In the genomic region with DNA sequence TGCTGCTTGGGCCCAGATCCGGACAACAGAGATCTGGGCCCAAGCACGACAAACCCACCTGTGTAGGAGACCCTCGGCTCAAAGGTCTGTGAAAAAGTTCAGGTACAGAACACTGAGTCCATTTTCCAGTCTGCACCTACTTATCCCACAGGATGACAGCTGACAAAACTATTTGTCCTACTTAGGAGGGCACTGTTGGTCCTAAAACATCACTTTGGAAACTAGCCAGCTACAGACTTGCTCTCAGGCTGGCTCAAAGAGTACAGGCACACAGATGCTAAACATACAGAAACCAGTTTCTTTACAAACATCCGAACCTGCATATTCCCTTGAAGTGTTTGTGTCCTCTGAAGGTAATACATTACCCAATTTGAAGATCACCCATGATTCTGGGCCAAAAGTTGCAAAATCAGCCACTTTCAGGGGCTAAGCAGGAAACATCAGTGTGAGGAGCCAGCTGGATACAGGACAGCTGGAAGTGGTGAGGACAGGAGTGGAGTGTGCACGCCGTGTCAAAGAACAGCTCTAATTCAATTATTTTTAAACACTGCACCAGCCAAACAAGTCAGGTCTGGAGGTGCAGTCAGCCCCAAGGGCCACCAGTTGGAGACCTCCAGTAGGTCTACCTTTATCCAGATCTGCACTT, we compare ENCODE assay signal across 17 cellular contexts.
A peak's percentile ranks its signal among the peaks of the same experiment; 100 is the strongest.
DNase-seq lines count a peak whose midpoint lies in the region; ATAC-seq, FAIRE-seq and TF ChIP-seq lines count a peak whose summit lies in the region.
"Had no signal": no experiment of that assay in that cellular context is flagged by ENCODE, and none has a peak within 500 bp of the region (broad histone marks: within the 10 kb centered on the region; RNA-seq: fewer than 3 reads in every experiment).

No MANE protein-coding gene starts in this region.

- H3K9ac ChIP-seq in liver (ENCODE audit: low read depth in 1 of 2, low read length in 2 of 2) (no peak overlapping the region), HepG2 (ENCODE audit: insufficient read depth, low read depth, low read length) (no peak overlapping the region)

- H3K27me3 ChIP-seq in liver (ENCODE audit: control insufficient read depth in 4 of 4, insufficient read depth in 4 of 4, low read length in 3 of 4) (no peaks in the 10 kb centered on the region), HepG2 (ENCODE audit: control insufficient read depth in 1 of 2, insufficient read depth in 2 of 2, low read length in 2 of 2) (no peaks in the 10 kb centered on the region), heart left ventricle (no peaks in the 10 kb centered on the region)
- H3K27me3 ChIP-seq: cardiac muscle cell, SJSA1 had no signal

- TF ChIP-seq EP300 in HepG2 (IDR thresholded peaks at IDR 0.05; ENCODE audit: low read depth in 2 of 2, low read length in 2 of 2) (no peak), HepG2 (CRISPR knock-in tag; IDR thresholded peaks at IDR 0.05; ENCODE audit: borderline replicate concordance) (no peak)

- in situ Hi-C loops in HepG2 (cut with HindIII; ENCODE audit: extremely low pct_ligation_motif_present, low pct_unique_long_range_greater_than_20kb): loop anchor here (10.0 kb wide), 1 partner anchor 171 kb away; no protein-coding TSS in a partner anchor

- H3K79me2 ChIP-seq in HepG2 (ENCODE audit: insufficient read depth, low read length): no peaks in the 10 kb centered on the region

- no peaks in the 10 kb centered on the region for H4K20me1 ChIP-seq in HepG2 (ENCODE audit: insufficient read depth, low read length)

- H3K4me2 ChIP-seq in HepG2 (ENCODE audit: low read depth, low read length): no peak overlapping the region

- BruUV-seq in HepG2 (replicated peaks; lab: Mats Ljungman, UMichigan): no TSS peak

- ATAC-seq in HepG2: no peak
- ATAC-seq in heart left ventricle: peak; percentile 88 to 97 (median 92)
- ATAC-seq in HG03175 (IDR thresholded peaks at IDR 0.05; ENCODE audit: unreplicated experiment): no peak

- peak; percentile 37 to 42 for TF ChIP-seq RAD21 in liver (IDR thresholded peaks at IDR 0.05)
- TF ChIP-seq RAD21 in HepG2 (CRISPR knock-in tag; IDR thresholded peaks at IDR 0.05): no peak

- WGBS in liver: 55% methylated on average over 6 of the region's 6 CpGs
- 52% methylated on average over 4 of the region's 6 CpGs for WGBS in HepG2 (ENCODE audit: low lambda C conversion rate)
- 43 to 45% (median 44%) methylated on average over 6 of the region's 6 CpGs for WGBS in heart left ventricle, 4 donors

- DNase-seq in HepG2 (ENCODE audit: low spot score) (no peak), heart left ventricle (peak in 4 of 5 donors; percentile 43 to 84 (median 48)), pons (ENCODE audit: low spot score) (peak; percentile 18), NCI-H69 (lab: John Stamatoyannopoulos, UW) (no peak), glomerular visceral epithelial cell (ENCODE audit: extremely low spot score) (no peak)
- DNase-seq in effector CD4-positive, alpha-beta T cell: no peak
- DNase-seq: activated CD8-positive, alpha-beta memory T cell treated with anti-CD3 and anti-CD28 coated beads for 24 hours; activated effector memory CD4-positive, alpha-beta T cell treated with anti-CD3 and anti-CD28 coated beads, Interleukin-2, amount 50 U/mL, for 16 hours; CD4-positive, alpha-beta memory T cell; NCI-H1048; NCI-H2171; stimulated activated CD4-positive, alpha-beta T cell treated with anti-CD3 and anti-CD28 coated beads, Interleukin-4, amount 100 ng/mL, for 1 hour had no signal

- peaks cover 6 to 22% (median 19%) of the 10 kb centered on the region in 4 donors for H3K4me1 ChIP-seq in liver (ENCODE audit: control insufficient read depth in 4 of 4, insufficient read depth in 4 of 4, low read length in 3 of 4)
- H3K4me1 ChIP-seq in HepG2 (ENCODE audit: insufficient read depth, low read length): no peaks in the 10 kb centered on the region
- H3K4me1 ChIP-seq in heart left ventricle: peaks cover 0 to 33% (median 22%) of the 10 kb centered on the region in 12 donors

- no peak overlapping the region for H2AFZ ChIP-seq in HepG2 (ENCODE audit: low read length)

- H3K27ac ChIP-seq in liver (ENCODE audit: low read depth in 1 of 2, low read length in 2 of 2) (peak overlapping the region; percentile 34 to 54), HepG2 (ENCODE audit: extremely low read length, insufficient read depth, low read length) (no peak overlapping the region), heart left ventricle (peak overlapping the region; percentile 21 to 88 (median 70))
- H3K27ac ChIP-seq: 22Rv1, cardiac muscle cell had no signal

- no peak for FAIRE-seq in HepG2 (lab: Jason Lieb, UNC)

- no peak for TF ChIP-seq POLR2A in HepG2 (IDR thresholded peaks at IDR 0.05; ENCODE audit: insufficient read depth in 1 of 2, low read depth in 2 of 2, low read length in 2 of 2)
- no peak for TF ChIP-seq POLR2A in heart left ventricle (IDR thresholded peaks at IDR 0.05)

- CTCF ChIA-PET in HepG2 (lab: Yijun Ruan, JAX; ENCODE audit: low intra/inter-chr PET ratio, low total read pairs): no interaction called here

- TF ChIP-seq CTCF in liver (IDR thresholded peaks at IDR 0.05; ENCODE audit: low read depth, low read length, missing input control): no peak
- TF ChIP-seq CTCF in HepG2 (CRISPR knock-in tag; IDR thresholded peaks at IDR 0.05): no peak
- no peak for TF ChIP-seq CTCF in heart left ventricle (IDR thresholded peaks at IDR 0.05)

- intact Hi-C loops in HepG2 (cut with micrococcal nuclease; ENCODE audit: unreplicated experiment): no loop called here
- intact Hi-C loops in heart left ventricle (cut with DNase I): no loop called here

- POLR2A ChIA-PET in HepG2 (lab: Yijun Ruan, JAX): no interaction called here

- H3K36me3 ChIP-seq in liver (ENCODE audit: control insufficient read depth in 4 of 4, insufficient read depth in 3 of 4, low read depth in 1 of 4, low read length in 3 of 4) (no peaks in the 10 kb centered on the region), HepG2 (replicated peaks in 1 of 2; ENCODE audit: control insufficient read depth in 1 of 2, insufficient read depth in 2 of 2, low read length in 2 of 2) (no peaks in the 10 kb centered on the region), heart left ventricle (peaks cover 0 to 49% (median 1%) of the 10 kb centered on the region in 9 donors)
- H3K36me3 ChIP-seq: cardiac muscle cell had no signal

- H3K9me3 ChIP-seq in liver (ENCODE audit: control insufficient read depth in 4 of 4, low read length in 3 of 4) (peaks cover 0 to 2% (median 0%) of the 10 kb centered on the region in 4 donors), HepG2 (ENCODE audit: low read length) (peaks cover 5% of the 10 kb centered on the region; the same call in 1 of the 2 replicates), heart left ventricle (peaks cover 0 to 11% (median 5%) of the 10 kb centered on the region in 12 donors)
- H3K9me3 ChIP-seq: SJSA1 had no signal

- no peak overlapping the region for H3K4me3 ChIP-seq in liver (ENCODE audit: low read depth in 1 of 3, low read length in 3 of 3)
- H3K4me3 ChIP-seq in HepG2 (replicated peaks in 1 of 3; ENCODE audit: insufficient read depth in 1 of 3, low read depth in 2 of 3, low read length in 3 of 3): no peak overlapping the region
- H3K4me3 ChIP-seq in heart left ventricle: no peak overlapping the region
- H3K4me3 ChIP-seq: cardiac muscle cell, SJSA1 had no signal

TF ChIP-seq in liver, 16 proteins besides CTCF, POLR2A, EP300 and RAD21:
- TF ChIP-seq, protein P1, sequence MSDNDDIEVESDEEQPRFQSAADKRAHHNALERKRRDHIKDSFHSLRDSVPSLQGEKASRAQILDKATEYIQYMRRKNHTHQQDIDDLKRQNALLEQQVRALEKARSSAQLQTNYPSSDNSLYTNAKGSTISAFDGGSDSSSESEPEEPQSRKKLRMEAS (IDR thresholded peaks at IDR 0.05): peak; percentile 69
- TF ChIP-seq FOXA1 (IDR thresholded peaks at IDR 0.05) (no peak), FOXA2 (IDR thresholded peaks at IDR 0.05) (peak; percentile 4), HNF4A (conservative IDR thresholded peaks at IDR 0.05) (peak; percentile 30 to 72), RXRA (IDR thresholded peaks at IDR 0.05) (peak; percentile 13 to 84), YY1 (IDR thresholded peaks at IDR 0.05) (peak; percentile 20), NR2F2 (IDR thresholded peaks at IDR 0.05) (no peak), JUND (IDR thresholded peaks at IDR 0.05) (peak in 1 of 2 donors; percentile 73), EGR1 (IDR thresholded peaks at IDR 0.05; ENCODE audit: low read depth in 2 of 2) (peak in 1 of 2 donors; percentile 64)
- TF ChIP-seq, protein P2, sequence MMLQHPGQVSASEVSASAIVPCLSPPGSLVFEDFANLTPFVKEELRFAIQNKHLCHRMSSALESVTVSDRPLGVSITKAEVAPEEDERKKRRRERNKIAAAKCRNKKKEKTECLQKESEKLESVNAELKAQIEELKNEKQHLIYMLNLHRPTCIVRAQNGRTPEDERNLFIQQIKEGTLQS (IDR thresholded peaks at IDR 0.05): no peak

TF ChIP-seq in HepG2, 621 proteins besides CTCF, POLR2A, EP300 and RAD21:
- TF ChIP-seq BORCS8-MEF2B (CRISPR knock-in tag; IDR thresholded peaks at IDR 0.05) (no peak), TEAD2 (CRISPR knock-in tag; IDR thresholded peaks at IDR 0.05) (no peak), ZNF460 (CRISPR knock-in tag; IDR thresholded peaks at IDR 0.05; ENCODE audit: borderline replicate concordance) (no peak), SRSF9 (IDR thresholded peaks at IDR 0.05; ENCODE audit: borderline replicate concordance, insufficient read depth, low read depth, low read length, poor library complexity, severe bottlenecking) (no peak), IRX3 (CRISPR knock-in tag; IDR thresholded peaks at IDR 0.05; ENCODE audit: borderline replicate concordance, low read depth) (no peak), HMG20A (CRISPR knock-in tag; IDR thresholded peaks at IDR 0.05; ENCODE audit: borderline replicate concordance) (no peak)
- TF ChIP-seq, protein P3, sequence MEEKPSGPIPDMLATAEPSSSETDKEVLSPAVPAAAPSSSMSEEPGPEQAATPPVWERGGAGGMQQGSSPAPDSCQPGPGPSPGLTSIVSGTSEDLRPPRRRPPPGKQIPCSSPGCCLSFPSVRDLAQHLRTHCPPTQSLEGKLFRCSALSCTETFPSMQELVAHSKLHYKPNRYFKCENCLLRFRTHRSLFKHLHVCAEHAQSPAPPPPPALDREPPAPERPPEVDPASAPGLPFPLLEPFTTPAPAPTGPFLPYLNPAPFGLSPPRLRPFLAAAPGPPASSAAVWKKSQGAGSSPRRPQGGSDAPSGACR (CRISPR knock-in tag; IDR thresholded peaks at IDR 0.05): no peak

Comparison
In these comparisons a context has a peak if more than half of its experiments do, and no peak if none do; other contexts are left out.
1. ATAC-seq: peak in heart left ventricle (4 of 4); none in HepG2 (single experiment) and HG03175 (single experiment).
2. DNase-seq: peak in heart left ventricle (4 of 5) and pons (single experiment); none in HepG2 (single experiment), NCI-H69 (single experiment), effector CD4-positive, alpha-beta T cell (single experiment) and glomerular visceral epithelial cell (single experiment).